Comparison of ENCODE assay signal across 8 cellular contexts in the genomic region with DNA sequence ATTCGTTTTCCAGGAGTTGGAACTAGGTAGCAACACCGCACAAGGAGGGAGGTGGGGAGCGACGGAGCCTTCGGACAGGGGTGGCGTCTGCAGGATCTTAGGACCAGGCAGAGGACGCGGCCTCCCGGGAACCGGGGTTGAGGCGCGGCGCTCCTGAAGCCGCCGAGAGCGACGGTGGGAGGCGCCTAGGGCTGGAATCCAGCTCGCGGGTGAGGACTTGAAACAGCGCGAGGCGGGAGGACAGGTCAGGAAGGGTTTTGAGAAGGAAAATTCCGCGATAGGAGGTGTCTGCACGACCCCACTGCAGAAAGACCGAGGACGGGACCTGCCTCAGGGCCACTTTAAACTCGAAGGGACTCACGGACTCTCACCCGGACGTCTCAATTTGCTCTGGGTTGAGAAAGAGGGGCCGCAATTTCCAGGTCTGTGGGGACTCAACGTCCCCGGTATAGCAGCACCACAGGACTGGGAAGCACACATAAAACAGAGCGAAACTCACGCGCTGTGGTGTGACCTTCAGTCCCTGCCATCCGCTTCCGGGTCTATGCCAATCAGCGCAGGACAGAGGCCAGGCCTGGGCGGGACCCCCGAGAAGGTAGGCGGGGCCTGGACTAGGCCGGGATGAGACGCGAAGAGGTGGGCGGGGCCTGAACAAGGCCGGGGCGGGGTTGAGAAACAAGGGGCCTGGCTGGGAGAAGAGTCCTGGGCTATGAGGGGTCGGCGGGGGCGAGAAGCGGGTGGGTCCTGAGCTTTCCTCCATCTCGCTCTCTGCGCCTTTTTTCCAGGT.
DNase-seq lines count a peak whose midpoint lies in the region; FAIRE-seq and TF ChIP-seq lines count a peak whose summit lies in the region.

A gene (minus strand): TSS at position 487 of the 787 bp plus-strand sequence. CDS start 7,380 bp downstream, outside the sequence.

- no peaks in the 10 kb centered on the region for H4K20me1 ChIP-seq in MM.1S (ENCODE audit: insufficient read depth, low read length)

- H3K4me1 Mint-ChIP-seq in T-helper 1 cell treated with Interleukin-12 subunit alpha and Interleukin-12 subunit beta and Interleukin-4 antibody, amounts not matched to agents 30 μg/mL and 1 μg/mL, for 36 hours (ENCODE audit: low read depth): peaks cover 7% of the 10 kb centered on the region

- TF ChIP-seq POLR2A in H54 (IDR thresholded peaks at IDR 0.05; ENCODE audit: low read depth, low read length): peak; percentile 92

- no peaks in the 10 kb centered on the region for H3K9me2 ChIP-seq in MM.1S (replicated peaks; ENCODE audit: insufficient read depth, low read length)

- no peak within 1 kb of the TSS; the same call in 1 of the 2 replicates for H3K4me3 ChIP-seq in MM.1S (ENCODE audit: low read length)

- no peaks in the 10 kb centered on the region for H3K27me3 Mint-ChIP-seq in T-helper 1 cell treated with Interleukin-12 subunit alpha and Interleukin-12 subunit beta and Interleukin-4 antibody, amounts not matched to agents 30 μg/mL and 1 μg/mL, for 36 hours (ENCODE audit: low read depth)

- no peaks in the 10 kb centered on the region for H3K27me3 ChIP-seq in MM.1S (replicated peaks; ENCODE audit: insufficient read depth, low read length)

- no peak within 1 kb of the TSS for H3K27ac ChIP-seq in MM.1S (ENCODE audit: low read length)

- H3K9ac ChIP-seq in MM.1S (ENCODE audit: low read length): no peak within 1 kb of the TSS

- peak; percentile 87 for FAIRE-seq in H54 (lab: Jason Lieb, UNC)

- no peak for TF ChIP-seq CTCF in MM.1S (IDR thresholded peaks at IDR 0.05; ENCODE audit: low read length)

- peak within 1 kb of the TSS; percentile 92 for H3K27ac Mint-ChIP-seq in T-helper 1 cell treated with Interleukin-12 subunit alpha and Interleukin-12 subunit beta and Interleukin-4 antibody, amounts not matched to agents 30 μg/mL and 1 μg/mL, for 36 hours

- H3K79me2 ChIP-seq in MM.1S (ENCODE audit: low read length): no peaks in the 10 kb centered on the region

- peak within 1 kb of the TSS; percentile 89 for H3K4me3 Mint-ChIP-seq in T-helper 1 cell treated with Interleukin-12 subunit alpha and Interleukin-12 subunit beta and Interleukin-4 antibody, amounts not matched to agents 30 μg/mL and 1 μg/mL, for 36 hours

- peaks cover 20% of the 10 kb centered on the region for H3K36me3 Mint-ChIP-seq in T-helper 1 cell treated with Interleukin-12 subunit alpha and Interleukin-12 subunit beta and Interleukin-4 antibody, amounts not matched to agents 30 μg/mL and 1 μg/mL, for 36 hours (ENCODE audit: low read depth)

- no peaks in the 10 kb centered on the region for H3K9me3 ChIP-seq in MM.1S (replicated peaks; ENCODE audit: insufficient read depth, low read length)

- no peak within 1 kb of the TSS for H2AFZ ChIP-seq in MM.1S (ENCODE audit: low read length)

- no peaks in the 10 kb centered on the region for H3K4me1 ChIP-seq in MM.1S (ENCODE audit: low read length)

- no peak within 1 kb of the TSS for H3K4me2 ChIP-seq in MM.1S (ENCODE audit: low read depth, low read length)

- no peaks in the 10 kb centered on the region for H3F3A ChIP-seq in MM.1S (ENCODE audit: insufficient read depth, low read length)

- no peaks in the 10 kb centered on the region for H3K36me3 ChIP-seq in MM.1S (replicated peaks; ENCODE audit: insufficient read depth, low read length)

- DNase-seq in ELF-1 (ENCODE audit: low read depth, low spot score): peak; percentile 98
- peak; percentile 99 for DNase-seq in H54 (ENCODE audit: insufficient read length, low spot score)
- DNase-seq in MM.1S: peak; percentile 7
- peak; percentile 43 to 98 (median 92) for DNase-seq in anterior cingulate cortex (lab: John Stamatoyannopoulos, UW)
- peak; percentile 96 for DNase-seq in hepatic stellate cell (ENCODE audit: low spot score)
- peak; percentile 92 for DNase-seq in retina
- DNase-seq in NCI-H446 treated with DMSO at 0.1 percent for 48 hours (lab: John Stamatoyannopoulos, UW): no peak

- H3K9me3 Mint-ChIP-seq in T-helper 1 cell treated with Interleukin-12 subunit alpha and Interleukin-12 subunit beta and Interleukin-4 antibody, amounts not matched to agents 30 μg/mL and 1 μg/mL, for 36 hours: peaks cover 36% of the 10 kb centered on the region
